ENCODE assay signal across 38 cellular contexts in genomic region chr12:74468401-74468800, GRCh38.
"Had no signal": no experiment of that assay in that cellular context is flagged by ENCODE, and none has a peak within 500 bp of the region (broad histone marks: within the 10 kb centered on the region; RNA-seq: fewer than 3 reads in every experiment).

No MANE protein-coding gene starts in this region.

- H3K9me3 Mint-ChIP-seq: activated CD4-positive, alpha-beta memory T cell treated with anti-CD3 and anti-CD28 coated beads, Interleukin-2, amount 10 ng/mL, durations not matched to agents 7 days and 5 days; activated CD4-positive, alpha-beta T cell treated with anti-CD3 and anti-CD28 coated beads, Interleukin-2, amount 10 ng/mL, durations not matched to agents 7 days and 5 days; activated naive CD4-positive, alpha-beta T cell treated with anti-CD3 and anti-CD28 coated beads for 36 hours; activated naive CD4-positive, alpha-beta T cell treated with anti-CD3 and anti-CD28 coated beads, Interleukin-2, amount 50 U/mL, for 72 hours; activated naive CD8-positive, alpha-beta T cell treated with anti-CD3 and anti-CD28 coated beads for 36 hours; activated T-cell treated with anti-CD3 and anti-CD28 coated beads, Interleukin-2, amount 50 U/mL, for 4 hours; activated T-cell treated with anti-CD3 and anti-CD28 coated beads, Interleukin-2, amount 50 U/mL, for 72 hours; activated T-helper 1 cell treated with anti-CD3 and anti-CD28 coated beads, Interleukin-12 subunit alpha, Interleukin-12 subunit beta, Interleukin-2, Interleukin-4 antibody, amounts not matched to agents 30 ng/mL and 10 ng/mL and 1 ng/mL, durations not matched to agents 14 hours and 24 hours and 36 hours; activated T-helper 17 cell treated with anti-CD3 and anti-CD28 coated beads, Interleukin-2, amount 50 U/mL, for 72 hours; T-helper 1 cell treated with Interleukin-12 subunit alpha and Interleukin-12 subunit beta and Interleukin-4 antibody, amounts not matched to agents 30 μg/mL and 1 μg/mL, for 36 hours; T-helper 2 cell treated with Interferon-gamma antibody and Interleukin-4, amounts not matched to agents 5 μg/mL and 100 μg/mL, for 36 hours had no signal

- H3K4me3 Mint-ChIP-seq: activated CD4-positive, alpha-beta memory T cell treated with anti-CD3 and anti-CD28 coated beads, Interleukin-2, amount 10 ng/mL, durations not matched to agents 7 days and 5 days; activated CD4-positive, alpha-beta T cell treated with anti-CD3 and anti-CD28 coated beads for 36 hours; activated CD4-positive, alpha-beta T cell treated with anti-CD3 and anti-CD28 coated beads, Interleukin-2, amount 10 ng/mL, durations not matched to agents 7 days and 5 days; activated CD8-positive, alpha-beta T cell treated with anti-CD3 and anti-CD28 coated beads, Interleukin-2, amount 10 ng/mL, durations not matched to agents 7 days and 5 days; activated naive CD4-positive, alpha-beta T cell treated with anti-CD3 and anti-CD28 coated beads for 36 hours; activated naive CD8-positive, alpha-beta T cell treated with anti-CD3 and anti-CD28 coated beads for 36 hours; activated T-cell treated with anti-CD3 and anti-CD28 coated beads, Interleukin-2, amount 50 U/mL, for 4 hours; activated T-cell treated with anti-CD3 and anti-CD28 coated beads, Interleukin-2, amount 50 U/mL, for 72 hours; activated T-helper 1 cell treated with anti-CD3 and anti-CD28 coated beads, Interleukin-12 subunit alpha, Interleukin-12 subunit beta, Interleukin-2, Interleukin-4 antibody, amounts not matched to agents 30 ng/mL and 10 ng/mL and 1 ng/mL, durations not matched to agents 14 hours and 24 hours and 36 hours; activated T-helper 17 cell treated with anti-CD3 and anti-CD28 coated beads, Interleukin-2, amount 50 U/mL, for 72 hours; T-helper 1 cell treated with Interleukin-12 subunit alpha and Interleukin-12 subunit beta and Interleukin-4 antibody, amounts not matched to agents 30 μg/mL and 1 μg/mL, for 36 hours; T-helper 2 cell treated with Interferon-gamma antibody and Interleukin-4, amounts not matched to agents 5 μg/mL and 100 μg/mL, for 36 hours; WTC11 had no signal

- H3K27me3 ChIP-seq: adrenal gland, body of pancreas, brain microvascular endothelial cell had no signal

- H3K4me1 ChIP-seq: adrenal gland, body of pancreas, breast epithelium had no signal

- H3K27ac ChIP-seq: adrenal gland, body of pancreas, brain microvascular endothelial cell, breast epithelium, WERI-Rb-1 had no signal

- H3K36me3 ChIP-seq: adrenal gland, brain microvascular endothelial cell, breast epithelium, WERI-Rb-1 had no signal

- H3K27ac Mint-ChIP-seq: activated CD4-positive, alpha-beta memory T cell treated with anti-CD3 and anti-CD28 coated beads, Interleukin-2, amount 10 ng/mL, durations not matched to agents 7 days and 5 days; activated CD4-positive, alpha-beta T cell treated with anti-CD3 and anti-CD28 coated beads for 36 hours; activated CD4-positive, alpha-beta T cell treated with anti-CD3 and anti-CD28 coated beads, Interleukin-2, amount 10 ng/mL, durations not matched to agents 7 days and 5 days; activated CD8-positive, alpha-beta T cell treated with anti-CD3 and anti-CD28 coated beads, Interleukin-2, amount 10 ng/mL, durations not matched to agents 7 days and 5 days; activated naive CD4-positive, alpha-beta T cell treated with anti-CD3 and anti-CD28 coated beads for 36 hours; activated naive CD4-positive, alpha-beta T cell treated with anti-CD3 and anti-CD28 coated beads, Interleukin-2, amount 50 U/mL, for 72 hours; activated naive CD8-positive, alpha-beta T cell treated with anti-CD3 and anti-CD28 coated beads for 36 hours; activated T-cell treated with anti-CD3 and anti-CD28 coated beads, Interleukin-2, amount 50 U/mL, for 72 hours; activated T-helper 1 cell treated with anti-CD3 and anti-CD28 coated beads, Interleukin-12 subunit alpha, Interleukin-12 subunit beta, Interleukin-2, Interleukin-4 antibody, amounts not matched to agents 30 ng/mL and 10 ng/mL and 1 ng/mL, durations not matched to agents 14 hours and 24 hours and 36 hours; activated T-helper 17 cell treated with anti-CD3 and anti-CD28 coated beads, Interleukin-2, amount 50 U/mL, for 72 hours; T-helper 1 cell treated with Interleukin-12 subunit alpha and Interleukin-12 subunit beta and Interleukin-4 antibody, amounts not matched to agents 30 μg/mL and 1 μg/mL, for 36 hours; T-helper 2 cell treated with Interferon-gamma antibody and Interleukin-4, amounts not matched to agents 5 μg/mL and 100 μg/mL, for 36 hours; WTC11 had no signal

- ATAC-seq: activated CD4-positive, alpha-beta T cell treated with anti-CD3 and anti-CD28 coated beads for 36 hours; activated CD4-positive, CD25-positive, alpha-beta regulatory T cell treated with anti-CD3 and anti-CD28 coated beads, Interleukin-2, amount 50 U/mL, for 24 hours; activated CD8-positive, alpha-beta T cell treated with anti-CD3 and anti-CD28 coated beads, Interleukin-2, amount 10 ng/mL, durations not matched to agents 7 days and 5 days; activated naive CD4-positive, alpha-beta T cell treated with anti-CD3 and anti-CD28 coated beads, Interleukin-2, amount 50 U/mL, for 72 hours; activated T-cell treated with anti-CD3 and anti-CD28 coated beads, Interleukin-2, amount 50 U/mL, for 4 hours; activated T-cell treated with anti-CD3 and anti-CD28 coated beads, Interleukin-2, amount 50 U/mL, for 72 hours; activated T-helper 17 cell treated with anti-CD3 and anti-CD28 coated beads, Interleukin-2, amount 50 U/mL, for 72 hours; body of pancreas; WTC11 had no signal

- H3K9me3 ChIP-seq: adrenal gland, body of pancreas, breast epithelium had no signal

- H3K4me1 Mint-ChIP-seq: activated CD4-positive, alpha-beta memory T cell treated with anti-CD3 and anti-CD28 coated beads, Interleukin-2, amount 10 ng/mL, durations not matched to agents 7 days and 5 days; activated CD4-positive, alpha-beta T cell treated with anti-CD3 and anti-CD28 coated beads for 36 hours; activated CD4-positive, alpha-beta T cell treated with anti-CD3 and anti-CD28 coated beads, Interleukin-2, amount 10 ng/mL, durations not matched to agents 7 days and 5 days; activated naive CD8-positive, alpha-beta T cell treated with anti-CD3 and anti-CD28 coated beads for 36 hours; activated T-helper 17 cell treated with anti-CD3 and anti-CD28 coated beads, Interleukin-2, amount 50 U/mL, for 72 hours; WTC11 had no signal

- FAIRE-seq: astrocyte had no signal

- H3K4me3 ChIP-seq: adrenal gland, body of pancreas, breast epithelium had no signal

- H3K27me3 Mint-ChIP-seq: activated CD4-positive, alpha-beta memory T cell treated with anti-CD3 and anti-CD28 coated beads, Interleukin-2, amount 10 ng/mL, durations not matched to agents 7 days and 5 days had no signal

- H3K36me3 Mint-ChIP-seq: activated naive CD4-positive, alpha-beta T cell treated with anti-CD3 and anti-CD28 coated beads, Interleukin-2, amount 50 U/mL, for 72 hours; activated naive CD8-positive, alpha-beta T cell treated with anti-CD3 and anti-CD28 coated beads for 36 hours had no signal

- DNase-seq: activated CD4-positive, alpha-beta memory T cell treated with anti-CD3 and anti-CD28 coated beads, Interleukin-2, amount 10 ng/mL, durations not matched to agents 7 days and 5 days; activated CD4-positive, alpha-beta T cell treated with anti-CD3 and anti-CD28 coated beads for 1 hour; activated CD4-positive, alpha-beta T cell treated with anti-CD3 and anti-CD28 coated beads for 36 hours; activated CD4-positive, alpha-beta T cell treated with anti-CD3 and anti-CD28 coated beads for 48 hours; activated CD4-positive, alpha-beta T cell treated with anti-CD3 and anti-CD28 coated beads, Interleukin-2, amount 10 ng/mL, durations not matched to agents 7 days and 5 days; activated CD4-positive, alpha-beta T cell treated with anti-CD3 and anti-CD28 coated beads, Interleukin-2, amount 50 U/mL, for 48 hours; activated CD4-positive, CD25-positive, alpha-beta regulatory T cell; activated CD8-positive, alpha-beta memory T cell treated with anti-CD3 and anti-CD28 coated beads, Interleukin-2, amount 50 U/mL, for 4 hours; activated CD8-positive, alpha-beta T cell treated with anti-CD3 and anti-CD28 coated beads, Interleukin-2, amount 10 ng/mL, durations not matched to agents 7 days and 5 days; activated effector memory CD4-positive, alpha-beta T cell treated with anti-CD3 and anti-CD28 coated beads, Interleukin-2, amount 50 U/mL, for 16 hours; activated gamma-delta T cell treated with Interleukin-2 at 50 U/mL for 16 hours; activated naive CD4-positive, alpha-beta T cell; activated naive CD4-positive, alpha-beta T cell treated with anti-CD3 and anti-CD28 coated beads for 36 hours; activated naive CD4-positive, alpha-beta T cell treated with anti-CD3 and anti-CD28 coated beads, Interleukin-2, amount 50 U/mL, for 16 hours; activated naive CD8-positive, alpha-beta T cell treated with anti-CD3 and anti-CD28 coated beads for 36 hours; activated T-cell treated with anti-CD3 and anti-CD28 coated beads for 4 hours; activated T-cell treated with anti-CD3 and anti-CD28 coated beads, Interleukin-2, amount 50 U/mL, for 1 hour; activated T-cell treated with anti-CD3 and anti-CD28 coated beads, Interleukin-2, amount 50 U/mL, for 4 hours; activated T-cell treated with anti-CD3 and anti-CD28 coated beads, Interleukin-2, amount 50 U/mL, for 72 hours; adrenal gland; amniotic stem cell; aorta; body of pancreas; brain microvascular endothelial cell; central memory CD4-positive, alpha-beta T cell; T-helper 1 cell; T-helper 2 cell; T-helper 9 cell; WERI-Rb-1 had no signal
